ENCODE assay signal across 8 cellular contexts in the genomic region with DNA sequence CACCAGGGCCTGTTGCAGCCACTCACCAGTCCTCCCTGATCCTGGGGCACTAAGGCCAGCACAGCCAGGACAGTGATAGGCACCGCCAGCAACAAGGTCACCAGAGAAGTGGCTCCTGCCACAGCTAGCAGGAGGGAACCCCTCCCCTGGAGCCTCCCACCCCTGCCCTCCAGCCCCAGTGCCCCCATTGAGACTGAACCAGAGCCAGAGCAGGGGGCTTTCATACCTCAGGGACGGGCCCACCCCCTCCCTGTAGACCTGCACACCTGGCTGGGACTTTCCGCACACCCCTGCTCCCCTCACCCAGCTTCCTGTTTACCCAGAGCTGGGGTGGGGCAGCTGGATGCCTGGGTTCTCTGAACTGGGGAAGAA. TPM values are rescaled to one million over a fixed set of nuclear protein-coding genes. Genes with fewer than 3 reads are reported as not detected.
A peak's percentile ranks its signal among the peaks of the same experiment; 100 is the strongest.
DNase-seq lines count a peak whose midpoint lies in the region; FAIRE-seq and TF ChIP-seq lines count a peak whose summit lies in the region.

A gene with protein sequence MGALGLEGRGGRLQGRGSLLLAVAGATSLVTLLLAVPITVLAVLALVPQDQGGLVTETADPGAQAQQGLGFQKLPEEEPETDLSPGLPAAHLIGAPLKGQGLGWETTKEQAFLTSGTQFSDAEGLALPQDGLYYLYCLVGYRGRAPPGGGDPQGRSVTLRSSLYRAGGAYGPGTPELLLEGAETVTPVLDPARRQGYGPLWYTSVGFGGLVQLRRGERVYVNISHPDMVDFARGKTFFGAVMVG (minus strand): TSS at position 195 of the 372 bp plus-strand sequence. CDS start 7 bp downstream, at position 188.

- H2AFZ ChIP-seq in OCI-LY1 (ENCODE audit: low read length), result no peak within 1 kb of the TSS

- H3K4me3 ChIP-seq in A673 (ENCODE audit: low read depth, low read length, poor library complexity, severe bottlenecking) (peak within 1 kb of the TSS; percentile 78), OCI-LY1 (ENCODE audit: low read depth, low read length, poor library complexity, severe bottlenecking) (peak within 1 kb of the TSS; percentile 92), adrenal gland (peak within 1 kb of the TSS in 3 of 4 donors; percentile 54 to 63 (median 59)), subcutaneous abdominal adipose tissue (ENCODE audit: low read depth in 1 of 5, low read length in 5 of 5) (peak within 1 kb of the TSS; percentile 89 to 96 (median 92))

- peak within 1 kb of the TSS; percentile 88 for H3K4me2 ChIP-seq in OCI-LY1 (ENCODE audit: low read length)

- H3K36me3 ChIP-seq in A673 (ENCODE audit: insufficient read depth, low read length, poor library complexity, severe bottlenecking) (no peaks in the 10 kb centered on the region), OCI-LY1 (ENCODE audit: insufficient read depth, low read length) (no peaks in the 10 kb centered on the region), adrenal gland (replicated peaks in 1 of 2) (no peaks in the 10 kb centered on the region), subcutaneous abdominal adipose tissue (ENCODE audit: control insufficient read depth in 5 of 5, insufficient read depth in 5 of 5, low read length in 5 of 5) (no peaks in the 10 kb centered on the region)

- H3K9me3 ChIP-seq in A673 (ENCODE audit: low read depth, low read length, poor library complexity, severe bottlenecking) (no peaks in the 10 kb centered on the region), OCI-LY1 (ENCODE audit: low read length) (no peaks in the 10 kb centered on the region), adrenal gland (replicated peaks in 1 of 3) (no peaks in the 10 kb centered on the region), subcutaneous abdominal adipose tissue (ENCODE audit: control insufficient read depth in 5 of 5, low read length in 5 of 5) (no peaks in the 10 kb centered on the region)

- no peaks in the 10 kb centered on the region for H3F3A ChIP-seq in OCI-LY1 (ENCODE audit: insufficient read depth, low read length)

- H3K27ac ChIP-seq in A673 (ENCODE audit: low read depth, low read length, poor library complexity, severe bottlenecking) (peak within 1 kb of the TSS; percentile 56), OCI-LY1 (ENCODE audit: low read depth, low read length, poor library complexity, severe bottlenecking) (peak within 1 kb of the TSS; percentile 96), adrenal gland (peak within 1 kb of the TSS in 4 of 5 donors; percentile 45 to 77 (median 68)), layer of hippocampus (ENCODE audit: low read depth, low read length) (peak within 1 kb of the TSS; percentile 67), subcutaneous abdominal adipose tissue (ENCODE audit: low read depth, low read length) (peak within 1 kb of the TSS; percentile 70)

- no peaks in the 10 kb centered on the region for H3K79me2 ChIP-seq in OCI-LY1 (ENCODE audit: insufficient read depth, low read length)

- CTCF ChIA-PET in A673 (lab: Charles Lee), result no interaction called here

- no peaks in the 10 kb centered on the region for H3K27me3 ChIP-seq in A673 (replicated peaks; ENCODE audit: insufficient read depth, low read depth, low read length, poor library complexity)
- no peaks in the 10 kb centered on the region for H3K27me3 ChIP-seq in OCI-LY1 (ENCODE audit: insufficient read depth, low read length)
- no peaks in the 10 kb centered on the region for H3K27me3 ChIP-seq in adrenal gland
- peaks cover 3% of the 10 kb centered on the region for H3K27me3 ChIP-seq in layer of hippocampus (ENCODE audit: control insufficient read depth, insufficient read depth, low read length)
- peaks cover 0 to 9% (median 5%) of the 10 kb centered on the region in 5 donors for H3K27me3 ChIP-seq in subcutaneous abdominal adipose tissue (ENCODE audit: control insufficient read depth in 5 of 5, insufficient read depth in 4 of 5, low read length in 5 of 5)

- WGBS in adrenal gland, 4 donors, result 51 to 60% methylated on average over 3 of the region's 3 CpGs; no CpG with 5 or more reads in 2 of the 4 donors

- DNase-seq in A673 (ENCODE audit: low spot score), result no peak
- no peak for DNase-seq in adrenal gland
- no peak for DNase-seq in KBM-7
- DNase-seq in CD1c-positive myeloid dendritic cell (ENCODE audit: extremely low spot score), result no peak
- no peak for DNase-seq in H54 (ENCODE audit: insufficient read length, low spot score)

- H3K9me2 ChIP-seq in OCI-LY1 (ENCODE audit: low read depth, low read length), result no peaks in the 10 kb centered on the region

- TF ChIP-seq POLR2A in adrenal gland (IDR thresholded peaks at IDR 0.05) (no peak), H54 (IDR thresholded peaks at IDR 0.05; ENCODE audit: low read depth, low read length) (no peak)

- peak within 1 kb of the TSS; percentile 88 for H3K9ac ChIP-seq in OCI-LY1 (ENCODE audit: low read length)
- peak within 1 kb of the TSS; percentile 76 to 96 (median 93) for H3K9ac ChIP-seq in subcutaneous abdominal adipose tissue (ENCODE audit: low read length in 5 of 5)

- H3K4me1 ChIP-seq in A673 (ENCODE audit: insufficient read depth, low read length, poor library complexity, severe bottlenecking), result peaks cover 4% of the 10 kb centered on the region
- H3K4me1 ChIP-seq in OCI-LY1 (ENCODE audit: insufficient read depth, low read length, severe bottlenecking), result peaks cover 59% of the 10 kb centered on the region
- H3K4me1 ChIP-seq in adrenal gland (replicated peaks in 1 of 2), result peaks cover 4 to 5% of the 10 kb centered on the region in 2 donors
- peaks cover 5 to 55% (median 27%) of the 10 kb centered on the region in 5 donors for H3K4me1 ChIP-seq in subcutaneous abdominal adipose tissue (ENCODE audit: control insufficient read depth in 5 of 5, insufficient read depth in 5 of 5, low read length in 5 of 5)

- H4K20me1 ChIP-seq in OCI-LY1 (ENCODE audit: insufficient read depth, low read length), result no peaks in the 10 kb centered on the region

- in situ Hi-C loops in KBM-7 (cut with MboI; ENCODE audit: low pct_unique_long_range_greater_than_20kb, low sequenced_read_pairs), result no loop called here

- no peak for TF ChIP-seq CTCF in A673 (conservative IDR thresholded peaks at IDR 0.05; ENCODE audit: low read depth, low read length)
- 0 out of 2 replicates have a peak, but pooled peaks have one; percentile 4 for TF ChIP-seq CTCF in OCI-LY1 (IDR thresholded peaks at IDR 0.05; ENCODE audit: low read length)
- TF ChIP-seq CTCF in adrenal gland (IDR thresholded peaks at IDR 0.05), result no peak

- intact Hi-C loops in A673 (cut with micrococcal nuclease; ENCODE audit: unreplicated experiment) (loop anchor here (2.0 kb wide), 1 partner anchor 15 kb away; no protein-coding TSS in a partner anchor), adrenal gland (cut with DNase I) (no loop called here)

- POLR2A ChIA-PET in A673 (lab: Charles Lee; ENCODE audit: low non-redundant PET), result interaction anchor here (0.6 kb wide), 1 partner anchor 63 kb away, joined by 3 read pairs; no protein-coding TSS in a partner anchor

- no TSS peak for BruUV-seq in A673 (replicated peaks; lab: Mats Ljungman, UMichigan)

- no peak for FAIRE-seq in H54 (lab: Jason Lieb, UNC)

RNA-seq across cellular contexts. Expression of the gene that starts here (rescaled TPM):
- not detected in 2 replicates for total RNA-seq in A673 (2021)
- 1 to 10 TPM in 3 of 8 donors, under 1 TPM in 2, not detected in 3; 0.35 to 4.3 (median 1.1) TPM for total RNA-seq in adrenal gland
- 1 to 10 TPM in 2 of 3 donors, under 1 TPM in 1; 0.31 to 6.7 (median 4.8) TPM for polyA plus RNA-seq in adrenal gland
